ENCODE assay signal across 19 cellular contexts in the genomic region with DNA sequence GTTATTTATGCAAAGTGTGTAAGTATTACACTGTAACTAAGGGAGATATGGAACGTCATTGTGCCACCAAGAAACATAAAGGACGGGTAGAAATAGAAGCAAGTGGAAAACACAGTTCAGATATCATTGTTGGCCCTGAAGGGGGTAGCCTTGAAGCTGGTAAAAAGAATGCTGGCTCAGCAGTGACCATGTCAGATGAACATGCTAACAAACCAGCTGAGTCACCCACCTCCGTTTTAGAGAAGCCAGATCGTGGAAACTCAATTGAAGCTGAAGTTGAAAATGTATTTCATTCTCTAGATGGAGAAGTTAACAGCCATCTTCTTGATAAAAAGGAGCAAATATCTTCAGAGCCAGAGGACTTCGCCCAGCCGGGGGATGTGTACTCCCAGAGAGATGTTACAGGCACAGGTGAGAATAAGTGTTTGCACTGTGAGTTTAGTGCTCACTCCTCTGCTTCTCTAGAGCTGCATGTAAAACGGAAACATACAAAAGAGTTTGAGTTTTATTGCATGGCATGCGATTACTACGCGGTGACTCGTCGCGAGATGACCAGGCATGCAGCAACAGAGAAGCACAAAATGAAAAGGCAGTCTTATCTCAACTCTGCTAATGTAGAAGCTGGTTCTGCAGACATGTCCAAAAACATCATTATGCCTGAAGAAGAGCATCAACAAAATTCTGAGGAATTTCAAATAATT. TPM values are rescaled to one million over a fixed set of nuclear protein-coding genes. Genes with fewer than 3 reads are reported as not detected.
DNase-seq lines count a peak whose midpoint lies in the region; ATAC-seq and TF ChIP-seq lines count a peak whose summit lies in the region.
"Had no signal": no experiment of that assay in that cellular context is flagged by ENCODE, and none has a peak within 500 bp of the region (broad histone marks: within the 10 kb centered on the region; RNA-seq: fewer than 3 reads in every experiment).

No MANE protein-coding gene starts in this region.

- intact Hi-C loops in esophagus squamous epithelium (cut with DNase I), result no loop called here

- CTCF ChIA-PET in activated naive CD4-positive, alpha-beta T cell treated with anti-CD3 and anti-CD28 coated beads, Interleukin-2, amount 10 ng/mL, durations not matched to agents 7 days and 5 days (lab: Charles Lee), result no interaction called here

- H3K4me3 ChIP-seq in esophagus squamous epithelium, result no peak overlapping the region
- H3K4me3 ChIP-seq: gastroesophageal sphincter, psoas muscle had no signal

- no peaks in the 10 kb centered on the region for H3K27me3 ChIP-seq in esophagus squamous epithelium
- H3K27me3 ChIP-seq: gastroesophageal sphincter had no signal

- peak overlapping the region; percentile 95 for H3K27ac Mint-ChIP-seq in activated naive CD4-positive, alpha-beta T cell treated with anti-CD3 and anti-CD28 coated beads, Interleukin-2, amount 50 U/mL, for 24 hours
- H3K27ac Mint-ChIP-seq in activated naive CD4-positive, alpha-beta T cell treated with anti-CD3 and anti-CD28 coated beads, Interleukin-2, amount 10 ng/mL, durations not matched to agents 7 days and 5 days, result no peak overlapping the region
- H3K27ac Mint-ChIP-seq in activated T-helper 17 cell treated with anti-CD3 and anti-CD28 coated beads, Interleukin-2, amount 50 U/mL, for 72 hours, result no peak overlapping the region
- H3K27ac Mint-ChIP-seq in nephron progenitor cell, result peak overlapping the region; percentile 64
- H3K27ac Mint-ChIP-seq: brain, type B pancreatic cell had no signal

- H3K4me3 Mint-ChIP-seq in activated naive CD4-positive, alpha-beta T cell treated with anti-CD3 and anti-CD28 coated beads, Interleukin-2, amount 50 U/mL, for 24 hours, result no peak overlapping the region
- H3K4me3 Mint-ChIP-seq in activated naive CD4-positive, alpha-beta T cell treated with anti-CD3 and anti-CD28 coated beads, Interleukin-2, amount 10 ng/mL, durations not matched to agents 7 days and 5 days, result no peak overlapping the region
- no peak overlapping the region for H3K4me3 Mint-ChIP-seq in activated T-helper 17 cell treated with anti-CD3 and anti-CD28 coated beads, Interleukin-2, amount 50 U/mL, for 72 hours
- no peak overlapping the region for H3K4me3 Mint-ChIP-seq in nephron progenitor cell
- H3K4me3 Mint-ChIP-seq: brain, type B pancreatic cell, WTC11 had no signal

- H3K36me3 ChIP-seq in esophagus squamous epithelium, result peaks cover 0 to 48% (median 0%) of the 10 kb centered on the region in 3 donors

- TF ChIP-seq CTCF in nephron progenitor cell (IDR thresholded peaks at IDR 0.05) (no peak), esophagus squamous epithelium (IDR thresholded peaks at IDR 0.05) (no peak)

- no peak overlapping the region for H3K27ac ChIP-seq in esophagus squamous epithelium
- H3K27ac ChIP-seq: gastroesophageal sphincter, HL-60, psoas muscle had no signal

- no peak for TF ChIP-seq POLR2A in esophagus squamous epithelium (IDR thresholded peaks at IDR 0.05)

- H3K36me3 Mint-ChIP-seq in activated naive CD4-positive, alpha-beta T cell treated with anti-CD3 and anti-CD28 coated beads, Interleukin-2, amount 50 U/mL, for 24 hours, result peaks cover 13% of the 10 kb centered on the region
- H3K36me3 Mint-ChIP-seq in activated naive CD4-positive, alpha-beta T cell treated with anti-CD3 and anti-CD28 coated beads, Interleukin-2, amount 10 ng/mL, durations not matched to agents 7 days and 5 days, result peaks cover 41% of the 10 kb centered on the region
- peaks cover 56% of the 10 kb centered on the region for H3K36me3 Mint-ChIP-seq in activated T-helper 17 cell treated with anti-CD3 and anti-CD28 coated beads, Interleukin-2, amount 50 U/mL, for 72 hours (ENCODE audit: low read depth)
- peaks cover 48% of the 10 kb centered on the region for H3K36me3 Mint-ChIP-seq in nephron progenitor cell (ENCODE audit: low read depth)

- no peaks in the 10 kb centered on the region for H3K27me3 Mint-ChIP-seq in activated naive CD4-positive, alpha-beta T cell treated with anti-CD3 and anti-CD28 coated beads, Interleukin-2, amount 50 U/mL, for 24 hours
- H3K27me3 Mint-ChIP-seq in activated naive CD4-positive, alpha-beta T cell treated with anti-CD3 and anti-CD28 coated beads, Interleukin-2, amount 10 ng/mL, durations not matched to agents 7 days and 5 days, result no peaks in the 10 kb centered on the region
- no peaks in the 10 kb centered on the region for H3K27me3 Mint-ChIP-seq in activated T-helper 17 cell treated with anti-CD3 and anti-CD28 coated beads, Interleukin-2, amount 50 U/mL, for 72 hours
- no peaks in the 10 kb centered on the region for H3K27me3 Mint-ChIP-seq in nephron progenitor cell (ENCODE audit: low read depth, poor library complexity)
- H3K27me3 Mint-ChIP-seq: brain, type B pancreatic cell had no signal

- H3K9me3 ChIP-seq in esophagus squamous epithelium, result no peaks in the 10 kb centered on the region
- H3K9me3 ChIP-seq: gastroesophageal sphincter, psoas muscle had no signal

- H3K9me3 Mint-ChIP-seq in activated naive CD4-positive, alpha-beta T cell treated with anti-CD3 and anti-CD28 coated beads, Interleukin-2, amount 50 U/mL, for 24 hours, result no peaks in the 10 kb centered on the region
- H3K9me3 Mint-ChIP-seq in activated naive CD4-positive, alpha-beta T cell treated with anti-CD3 and anti-CD28 coated beads, Interleukin-2, amount 10 ng/mL, durations not matched to agents 7 days and 5 days, result no peaks in the 10 kb centered on the region
- no peaks in the 10 kb centered on the region for H3K9me3 Mint-ChIP-seq in activated T-helper 17 cell treated with anti-CD3 and anti-CD28 coated beads, Interleukin-2, amount 50 U/mL, for 72 hours
- H3K9me3 Mint-ChIP-seq in nephron progenitor cell, result peaks cover 6% of the 10 kb centered on the region
- H3K9me3 Mint-ChIP-seq: brain, type B pancreatic cell, WTC11 had no signal

- H3K4me1 ChIP-seq in esophagus squamous epithelium, result no peaks in the 10 kb centered on the region
- H3K4me1 ChIP-seq: gastroesophageal sphincter, psoas muscle had no signal

- DNase-seq in activated naive CD4-positive, alpha-beta T cell treated with anti-CD3 and anti-CD28 coated beads, Interleukin-2, amount 10 ng/mL, durations not matched to agents 7 days and 5 days, result no peak
- DNase-seq in Daoy (ENCODE audit: low read depth), result peak; percentile 18
- no peak for DNase-seq in nephron progenitor cell
- no peak for DNase-seq in esophagus squamous epithelium (lab: John Stamatoyannopoulos, UW)
- DNase-seq in SW480 (ENCODE audit: low spot score), result no peak
- DNase-seq: activated naive CD4-positive, alpha-beta T cell; KBM-7; NCI-H2029 treated with DMSO at 0.1 percent for 48 hours; NCI-H526 treated with DMSO at 0.1 percent for 48 hours; psoas muscle; SHP77 had no signal

- peak; percentile 21 for ATAC-seq in activated T-helper 17 cell treated with anti-CD3 and anti-CD28 coated beads, Interleukin-2, amount 50 U/mL, for 72 hours (replicated peaks)
- no peak for ATAC-seq in HG02763 (IDR thresholded peaks at IDR 0.05; ENCODE audit: unreplicated experiment)
- ATAC-seq: gastroesophageal sphincter, psoas muscle, WTC11 had no signal

- peaks cover 57% of the 10 kb centered on the region for H3K4me1 Mint-ChIP-seq in activated naive CD4-positive, alpha-beta T cell treated with anti-CD3 and anti-CD28 coated beads, Interleukin-2, amount 50 U/mL, for 24 hours
- peaks cover 40% of the 10 kb centered on the region for H3K4me1 Mint-ChIP-seq in activated naive CD4-positive, alpha-beta T cell treated with anti-CD3 and anti-CD28 coated beads, Interleukin-2, amount 10 ng/mL, durations not matched to agents 7 days and 5 days
- peaks cover 38% of the 10 kb centered on the region for H3K4me1 Mint-ChIP-seq in activated T-helper 17 cell treated with anti-CD3 and anti-CD28 coated beads, Interleukin-2, amount 50 U/mL, for 72 hours
- H3K4me1 Mint-ChIP-seq in nephron progenitor cell, result peaks cover 58% of the 10 kb centered on the region
- H3K4me1 Mint-ChIP-seq: brain had no signal

- 69 to 79% methylated on average over 13 of the region's 13 CpGs for WGBS in esophagus squamous epithelium, 2 donors

RNA-seq across cellular contexts. Expression of a gene that starts 36.1 kb away (rescaled TPM):
- 5.9 TPM in 2 replicates for total RNA-seq in Daoy (2014; rRNA removed; shearing (Covaris generic))
- 10 to 100 TPM; 17.9 to 22.5 TPM for total RNA-seq in activated T-helper 17 cell treated with anti-CD3 and anti-CD28 coated beads, Interleukin-2, amount 50 U/mL, for 72 hours
- 10 to 100 TPM in 2 of 4 donors, 1 to 10 TPM in 2; 6.4 to 21.2 (median 13.1) TPM for total RNA-seq in esophagus squamous epithelium

Comparison
In these comparisons a context has a peak if more than half of its experiments do, and no peak if none do; other contexts are left out.
1. H3K27ac Mint-ChIP-seq: peak in activated naive CD4-positive, alpha-beta T cell treated with anti-CD3 and anti-CD28 coated beads, Interleukin-2, amount 50 U/mL, for 24 hours (single experiment) and nephron progenitor cell (single experiment); none in activated naive CD4-positive, alpha-beta T cell treated with anti-CD3 and anti-CD28 coated beads, Interleukin-2, amount 10 ng/mL, durations not matched to agents 7 days and 5 days (single experiment) and activated T-helper 17 cell treated with anti-CD3 and anti-CD28 coated beads, Interleukin-2, amount 50 U/mL, for 72 hours (single experiment).